9 cellular contexts compared by ENCODE assay signal in the genomic region with DNA sequence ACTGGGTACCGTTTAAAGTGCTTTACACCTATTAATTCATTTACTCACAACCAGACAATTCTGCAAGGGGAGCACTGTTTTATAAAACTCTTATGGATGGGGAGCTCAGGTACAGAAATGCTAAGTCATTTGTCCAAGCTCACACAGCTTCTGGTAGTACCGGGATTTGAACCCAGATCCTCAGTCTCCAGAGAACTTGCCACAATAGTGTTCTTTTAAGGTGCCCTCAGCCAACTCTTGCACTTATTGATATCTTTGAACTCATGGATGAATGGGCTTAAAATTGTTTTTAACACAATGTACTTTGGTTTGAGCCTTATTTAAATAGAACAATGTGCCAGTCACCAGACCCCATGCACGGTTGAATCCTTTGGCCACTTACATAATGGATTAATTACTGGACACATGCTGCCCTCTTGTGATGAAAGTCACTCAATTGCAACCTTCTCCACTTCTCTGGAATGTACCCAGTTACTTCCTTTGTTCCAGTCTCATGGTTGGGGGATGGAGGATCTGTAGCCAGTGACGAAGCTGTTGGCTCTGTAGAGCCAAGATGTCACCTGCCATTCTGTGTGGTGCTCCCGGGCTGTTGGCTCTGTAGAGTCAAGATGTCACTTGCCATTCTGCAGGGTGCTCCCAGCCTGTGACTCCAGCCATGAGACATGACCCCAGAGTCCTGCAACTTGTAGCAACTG.
DNase-seq lines count a peak whose midpoint lies in the region; ATAC-seq and TF ChIP-seq lines count a peak whose summit lies in the region.
"Had no signal": no experiment of that assay in that cellular context is flagged by ENCODE, and none has a peak within 500 bp of the region (broad histone marks: within the 10 kb centered on the region; RNA-seq: fewer than 3 reads in every experiment).

No MANE protein-coding gene starts in this region.

- no peak overlapping the region for H2BK120ac ChIP-seq in mesendoderm (ENCODE audit: low read depth, low read length)

- no TSS peak for BruUV-seq in Calu3 (replicated peaks; lab: Mats Ljungman, UMichigan)

- H4K5ac ChIP-seq in mesendoderm (ENCODE audit: low read length): no peak overlapping the region

- no peak overlapping the region for H2BK5ac ChIP-seq in mesendoderm (ENCODE audit: low read length)

- ATAC-seq in HG02763 (IDR thresholded peaks at IDR 0.05; ENCODE audit: unreplicated experiment) (no peak), HG03025 (IDR thresholded peaks at IDR 0.05; ENCODE audit: low FRiP score, unreplicated experiment) (no peak)

- H3K36me3 Mint-ChIP-seq in Calu3 (ENCODE audit: insufficient read depth, unreplicated experiment): no peaks in the 10 kb centered on the region
- H3K36me3 Mint-ChIP-seq: naive B cell had no signal

- no peaks in the 10 kb centered on the region for H3K9me3 Mint-ChIP-seq in Calu3 (ENCODE audit: low read depth, unreplicated experiment)

- no peaks in the 10 kb centered on the region for H3K27me3 Mint-ChIP-seq in Calu3 (ENCODE audit: unreplicated experiment)
- H3K27me3 Mint-ChIP-seq: naive B cell had no signal

- no peak overlapping the region for H3K4me3 Mint-ChIP-seq in Calu3 (ENCODE audit: low read depth, unreplicated experiment)

- no peak overlapping the region for H3K4ac ChIP-seq in mesendoderm (ENCODE audit: low read depth, low read length)

- peak; percentile 65 for TF ChIP-seq CTCF in Calu3 (IDR thresholded peaks at IDR 0.05; ENCODE audit: unreplicated experiment)

- H3K4me2 ChIP-seq in mesendoderm (ENCODE audit: low read length): no peak overlapping the region

- intact Hi-C loops in Calu3 (cut with micrococcal nuclease; ENCODE audit: unreplicated experiment): loop anchor here (2.0 to 5.0 kb wide), 4 partner anchors 136 to 248 kb away; no protein-coding TSS in a partner anchor

- no peaks in the 10 kb centered on the region for H3K27me3 ChIP-seq in mesendoderm (ENCODE audit: insufficient read depth, low read length, poor library complexity)

- H3K27ac ChIP-seq in epithelial cell of prostate: no peak overlapping the region
- no peak overlapping the region for H3K27ac ChIP-seq in mesendoderm (ENCODE audit: low read depth, low read length)

- no peaks in the 10 kb centered on the region for H3K79me1 ChIP-seq in mesendoderm (ENCODE audit: low read length)

- no peak overlapping the region for H3K56ac ChIP-seq in mesendoderm (ENCODE audit: low read length)

- H3K23ac ChIP-seq in mesendoderm (ENCODE audit: low read length): no peak overlapping the region

- H2BK15ac ChIP-seq in mesendoderm (replicated peaks; ENCODE audit: low read depth): no peak overlapping the region

- no CpG with 5 or more reads among the region's 5 CpGs for WGBS in mesendoderm (ENCODE audit: extremely low coverage, insufficient coverage, low lambda C conversion rate)

- no peak overlapping the region for H3K18ac ChIP-seq in mesendoderm (ENCODE audit: low read length)

- CTCF ChIA-PET in Calu3 (lab: Charles Lee): interaction anchor here (0.6 to 2.7 kb wide), 9 partner anchors 63 to 1084 kb away, joined by 3 to 17 read pairs (median 4); a partner anchor contains a TSS

- H3K36me3 ChIP-seq in mesendoderm (ENCODE audit: control insufficient read depth, insufficient read depth, low read length): no peaks in the 10 kb centered on the region

- no peak overlapping the region for H3K9ac ChIP-seq in mesendoderm (ENCODE audit: low read length)

- no peak overlapping the region for H4K8ac ChIP-seq in mesendoderm (ENCODE audit: low read depth, low read length)

- H3K27ac Mint-ChIP-seq in Calu3 (ENCODE audit: unreplicated experiment): no peak overlapping the region

- H3K4me1 ChIP-seq in mesendoderm (ENCODE audit: control insufficient read depth, low read depth, low read length): no peaks in the 10 kb centered on the region

- DNase-seq in Calu3 (peak; percentile 66), HS-5 (ENCODE audit: low read depth) (peak; percentile 72), RPMI8226 (peak; percentile 43), epithelial cell of prostate (ENCODE audit: low read depth, low spot score) (peak; percentile 31), mesendoderm (peak; percentile 94), NCI-H774 (lab: John Stamatoyannopoulos, UW) (no peak)
- DNase-seq: naive B cell had no signal

- H3K4me3 ChIP-seq in mesendoderm (ENCODE audit: low read length): no peak overlapping the region

- no peaks in the 10 kb centered on the region for H3K4me1 Mint-ChIP-seq in Calu3 (ENCODE audit: low read depth, unreplicated experiment)

- H2AK5ac ChIP-seq in mesendoderm (ENCODE audit: low read length): no peak overlapping the region

- H3K79me2 ChIP-seq in mesendoderm (ENCODE audit: control insufficient read depth, insufficient read depth, low read length): no peaks in the 10 kb centered on the region
